Comparison of ENCODE assay signal across 10 cellular contexts in genomic region chr2:144471316-144472045, GRCh38. TPM values are rescaled to one million over a fixed set of nuclear protein-coding genes. Genes with fewer than 3 reads are reported as not detected.
A peak's percentile ranks its signal among the peaks of the same experiment; 100 is the strongest.
DNase-seq lines count a peak whose midpoint lies in the region; ATAC-seq and TF ChIP-seq lines count a peak whose summit lies in the region.
"Had no signal": no experiment of that assay in that cellular context is flagged by ENCODE, and none has a peak within 500 bp of the region (broad histone marks: within the 10 kb centered on the region; RNA-seq: fewer than 3 reads in every experiment).

No MANE protein-coding gene starts in this region.

- no peaks in the 10 kb centered on the region for H3K36me3 Mint-ChIP-seq in naive thymus-derived CD4-positive, alpha-beta T cell

- POLR2A ChIA-PET in naive thymus-derived CD4-positive, alpha-beta T cell (lab: Charles Lee), result no interaction called here

- no peaks in the 10 kb centered on the region for H3K27me3 ChIP-seq in naive thymus-derived CD4-positive, alpha-beta T cell (ENCODE audit: control insufficient read depth in 2 of 2, insufficient read depth in 2 of 2, low read length in 2 of 2)
- no peaks in the 10 kb centered on the region for H3K27me3 ChIP-seq in body of pancreas
- H3K27me3 ChIP-seq: neutrophil had no signal

- no peaks in the 10 kb centered on the region for H3K9me3 ChIP-seq in naive thymus-derived CD4-positive, alpha-beta T cell (ENCODE audit: control insufficient read depth in 2 of 3, low read length in 3 of 3)
- H3K9me3 ChIP-seq in body of pancreas, result no peaks in the 10 kb centered on the region
- H3K9me3 ChIP-seq: neutrophil had no signal

- H3K27ac ChIP-seq in naive thymus-derived CD4-positive, alpha-beta T cell (ENCODE audit: low read depth, low read length), result no peak overlapping the region
- no peak overlapping the region for H3K27ac ChIP-seq in body of pancreas
- H3K27ac ChIP-seq: neutrophil had no signal

- no peak overlapping the region for H3K27ac Mint-ChIP-seq in naive thymus-derived CD4-positive, alpha-beta T cell

- H3K36me3 ChIP-seq in naive thymus-derived CD4-positive, alpha-beta T cell (ENCODE audit: control insufficient read depth in 2 of 3, insufficient read depth in 3 of 3, low read length in 3 of 3), result no peaks in the 10 kb centered on the region
- H3K36me3 ChIP-seq in body of pancreas (replicated peaks in 1 of 2; ENCODE audit: insufficient read depth in 1 of 2, low read depth in 2 of 2), result no peaks in the 10 kb centered on the region
- H3K36me3 ChIP-seq: neutrophil had no signal

- no peak for TF ChIP-seq CTCF in body of pancreas (IDR thresholded peaks at IDR 0.05)

- no peak for TF ChIP-seq POLR2A in body of pancreas (IDR thresholded peaks at IDR 0.05)

- H3K4me1 ChIP-seq in naive thymus-derived CD4-positive, alpha-beta T cell (ENCODE audit: control insufficient read depth in 2 of 2, insufficient read depth in 2 of 2, low read length in 2 of 2), result peaks cover 0 to 9% of the 10 kb centered on the region in 2 donors
- peaks cover 10% of the 10 kb centered on the region for H3K4me1 ChIP-seq in body of pancreas

- no peak overlapping the region for H3K4me3 Mint-ChIP-seq in naive thymus-derived CD4-positive, alpha-beta T cell

- intact Hi-C loops in naive thymus-derived CD4-positive, alpha-beta T cell (cut with micrococcal nuclease), result no loop called here
- intact Hi-C loops in body of pancreas (cut with DNase I), result no loop called here

- no peaks in the 10 kb centered on the region for H3K9me3 Mint-ChIP-seq in naive thymus-derived CD4-positive, alpha-beta T cell

- no peak overlapping the region for H3K4me3 ChIP-seq in naive thymus-derived CD4-positive, alpha-beta T cell (ENCODE audit: low read length)
- H3K4me3 ChIP-seq in body of pancreas, result no peak overlapping the region

- CTCF ChIA-PET in naive thymus-derived CD4-positive, alpha-beta T cell (lab: Charles Lee), result no interaction called here

- peaks cover 0 to 5% (median 0%) of the 10 kb centered on the region in 7 donors for H3K4me1 Mint-ChIP-seq in naive thymus-derived CD4-positive, alpha-beta T cell

- peaks cover 0 to 3% (median 0%) of the 10 kb centered on the region in 5 donors for H3K27me3 Mint-ChIP-seq in naive thymus-derived CD4-positive, alpha-beta T cell

- DNase-seq in naive thymus-derived CD4-positive, alpha-beta T cell, result no peak
- no peak for DNase-seq in body of pancreas
- DNase-seq in SKM-1 treated with dmso at 0.1 percent for 144 hours (lab: John Stamatoyannopoulos, UW; ENCODE audit: unreplicated experiment), result no peak
- DNase-seq in SW480 (ENCODE audit: low spot score), result no peak
- DNase-seq in DMS53 (lab: John Stamatoyannopoulos, UW), result no peak
- DNase-seq: NCI-H226 had no signal

- 69 to 84% methylated on average over 2 of the region's 2 CpGs for WGBS in body of pancreas, 2 donors

- ATAC-seq in GM18858 (IDR thresholded peaks at IDR 0.05; ENCODE audit: unreplicated experiment) (peak; percentile 83), GM21786 (IDR thresholded peaks at IDR 0.05; ENCODE audit: unreplicated experiment) (peak; percentile 80), HG03571 (IDR thresholded peaks at IDR 0.05; ENCODE audit: unreplicated experiment) (peak; percentile 80), body of pancreas (no peak)
- ATAC-seq in naive thymus-derived CD4-positive, alpha-beta T cell, result peak; percentile 52

RNA-seq across cellular contexts. Expression of gene ZEB2, which starts 48.4 kb away (rescaled TPM):
- 100 to 1,000 TPM in 1 of 5 experiments, 10 to 100 TPM in 1, 1 to 10 TPM in 3; 4.2 to 534 (median 6.6) TPM for total RNA-seq in naive thymus-derived CD4-positive, alpha-beta T cell
- under 1 TPM; 0.26 to 0.39 TPM for polyA plus RNA-seq in naive thymus-derived CD4-positive, alpha-beta T cell
- total RNA-seq in body of pancreas, result 10 to 100 TPM; 18.5 to 24.6 TPM
